23 cellular contexts compared by ENCODE assay signal in the genomic region with DNA sequence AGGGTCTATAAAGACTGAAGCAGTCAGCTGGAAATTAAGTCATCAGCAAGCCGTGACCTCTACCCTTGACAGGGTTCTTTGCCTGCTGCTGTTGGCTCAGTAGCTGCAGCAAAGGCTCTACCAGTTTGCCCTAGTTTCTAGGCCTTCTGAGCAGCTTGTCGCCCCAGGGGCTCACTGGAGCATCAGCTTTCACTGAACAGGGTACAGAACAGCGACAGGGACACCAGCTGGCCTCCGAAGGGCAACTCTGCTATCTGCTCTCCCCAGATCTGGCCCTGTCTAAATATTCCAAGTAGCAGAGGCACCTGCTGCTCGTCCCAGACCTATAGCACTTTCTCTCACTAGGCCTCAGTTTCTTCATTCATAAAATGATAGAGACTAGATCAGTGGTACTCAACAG. TPM values are rescaled to one million over a fixed set of nuclear protein-coding genes. Genes with fewer than 3 reads are reported as not detected.
DNase-seq lines count a peak whose midpoint lies in the region; FAIRE-seq and TF ChIP-seq lines count a peak whose summit lies in the region.
"Had no signal": no experiment of that assay in that cellular context is flagged by ENCODE, and none has a peak within 500 bp of the region (broad histone marks: within the 10 kb centered on the region; RNA-seq: fewer than 3 reads in every experiment).

No MANE protein-coding gene starts in this region.

- TF ChIP-seq CTCF in 22Rv1 (IDR thresholded peaks at IDR 0.05) = no peak

- no peak for FAIRE-seq in GM19239 (lab: Jason Lieb, UNC)
- FAIRE-seq: G401.6 had no signal

- DNase-seq in COLO668 (lab: John Stamatoyannopoulos, UW; ENCODE audit: unreplicated experiment) (peak; percentile 46), NCI-H2107 (lab: John Stamatoyannopoulos, UW) (peak; percentile 23), cerebellum (ENCODE audit: low spot score) (peak; percentile 57), ureter (ENCODE audit: low spot score) (no peak), NCI-H1092 treated with DMSO at 0.1 percent for 48 hours (lab: John Stamatoyannopoulos, UW) (no peak), GM19239 (ENCODE audit: insufficient read length, low spot score) (no peak)
- DNase-seq: CD8-positive, alpha-beta T cell; DMS153; H9; KBM-7; MV-4-11; NCI-H1105 treated with DMSO at 0.1 percent for 48 hours; NCI-H146; NCI-H2029 treated with DMSO at 0.1 percent for 48 hours; NCI-H446 treated with DMSO at 0.1 percent for 48 hours; NK-92 treated with Interleukin-12 subunit alpha and Interleukin-12 subunit beta, amount 100 ng/mL, for 24 hours; Right ventricle myocardium superior; RPMI8226; T-helper 1 cell had no signal

- H3K27ac ChIP-seq in 22Rv1 = peak overlapping the region; percentile 86
- H3K27ac ChIP-seq: C4-2B, SJSA1 had no signal

RNA-seq across cellular contexts. Expression of gene SMCO4, which starts 42.4 kb away (rescaled TPM):
- total RNA-seq in cerebellum (11.3 TPM), ureter (13.9 TPM)

Comparison
In these comparisons a context has a peak if more than half of its experiments do, and no peak if none do; other contexts are left out.
1. DNase-seq: peak in COLO668 (single experiment), NCI-H2107 (single experiment) and cerebellum (single experiment); none in ureter (single experiment), NCI-H1092 treated with DMSO at 0.1 percent for 48 hours (single experiment) and GM19239 (single experiment).